10 cellular contexts compared by ENCODE assay signal in the genomic region with DNA sequence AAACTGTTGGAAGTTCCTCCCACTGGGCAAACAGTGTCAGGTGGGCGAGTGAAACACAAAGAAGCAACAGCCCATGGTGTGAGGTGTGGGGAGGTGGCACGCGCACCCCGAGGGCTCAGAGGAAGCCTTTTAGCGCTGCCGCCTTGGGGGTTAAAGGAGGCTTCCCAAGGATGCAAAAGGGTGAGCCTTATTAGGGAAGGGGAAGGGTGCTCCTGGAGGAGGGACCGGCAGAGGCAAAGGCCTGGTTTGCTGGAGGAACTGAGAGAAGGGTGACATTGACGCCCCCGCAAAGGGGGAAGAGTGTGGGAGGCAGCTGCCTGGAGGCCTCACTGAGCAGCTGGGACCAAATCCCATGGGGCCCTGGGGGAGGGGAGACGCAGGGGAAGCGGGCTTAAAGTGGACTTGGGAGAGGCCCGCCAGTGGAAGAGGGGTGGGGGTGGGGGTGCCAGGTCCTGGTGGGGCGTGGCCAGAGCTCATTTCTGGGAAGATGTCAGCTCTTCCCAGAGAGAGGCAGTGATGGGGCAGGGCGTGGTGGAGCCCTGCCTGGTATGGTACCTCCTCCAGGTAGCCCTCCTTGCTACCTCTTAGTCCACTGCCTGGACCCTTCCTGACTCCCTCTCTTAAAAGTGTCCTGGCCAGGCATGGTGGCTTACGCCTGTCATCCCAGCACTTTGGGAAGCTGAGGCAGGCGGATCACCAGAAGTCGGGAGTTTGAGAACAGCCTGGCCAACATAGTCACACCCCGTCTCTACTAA. TPM values are rescaled to one million over a fixed set of nuclear protein-coding genes. Genes with fewer than 3 reads are reported as not detected.
DNase-seq lines count a peak whose midpoint lies in the region; ATAC-seq and TF ChIP-seq lines count a peak whose summit lies in the region.
"Had no signal": no experiment of that assay in that cellular context is flagged by ENCODE, and none has a peak within 500 bp of the region (broad histone marks: within the 10 kb centered on the region; RNA-seq: fewer than 3 reads in every experiment).

No MANE protein-coding gene starts in this region.

- H3K9ac ChIP-seq in GM23248, result no peak overlapping the region

- no peaks in the 10 kb centered on the region for H3F3A ChIP-seq in GM23248 (ENCODE audit: insufficient read depth)

- no peaks in the 10 kb centered on the region for H3K79me2 ChIP-seq in GM23248 (ENCODE audit: insufficient read depth)

- no peaks in the 10 kb centered on the region for H3K9me2 ChIP-seq in GM23248 (ENCODE audit: insufficient read depth)

- H3K27me3 ChIP-seq in heart right ventricle, result peaks cover 0 to 6% (median 0%) of the 10 kb centered on the region in 7 donors
- H3K27me3 ChIP-seq in upper lobe of right lung, result no peaks in the 10 kb centered on the region
- H3K27me3 ChIP-seq in GM23248 (replicated peaks; ENCODE audit: insufficient read depth), result no peaks in the 10 kb centered on the region

- no peak for TF ChIP-seq CTCF in heart right ventricle (IDR thresholded peaks at IDR 0.05)
- no peak for TF ChIP-seq CTCF in upper lobe of right lung (IDR thresholded peaks at IDR 0.05)
- no peak for TF ChIP-seq CTCF in osteocyte (IDR thresholded peaks at IDR 0.05)

- H3K9me3 ChIP-seq in heart right ventricle (no peaks in the 10 kb centered on the region), upper lobe of right lung (no peaks in the 10 kb centered on the region), GM23248 (ENCODE audit: low read depth) (no peaks in the 10 kb centered on the region)

- H3K36me3 ChIP-seq in heart right ventricle (peaks cover 0 to 42% (median 4%) of the 10 kb centered on the region in 9 donors), upper lobe of right lung (peaks cover 25% of the 10 kb centered on the region), GM23248 (ENCODE audit: low read depth) (peaks cover 10% of the 10 kb centered on the region; the same call in 1 of the 2 replicates)

- H3K4me3 ChIP-seq in heart right ventricle (no peak overlapping the region), upper lobe of right lung (no peak overlapping the region), GM23248 (no peak overlapping the region)

- 67 to 77% methylated on average over 18 of the region's 18 CpGs for WGBS in heart right ventricle, 2 donors
- 74 to 79% methylated on average over 13 to 18 of the region's 18 CpGs for WGBS in GM23248 (ENCODE audit: low coverage in 1 of 2, low lambda C conversion rate in 2 of 2, missing lambda C conversion rate in 2 of 2), 2 experiments

- no peaks in the 10 kb centered on the region for H3K9me3 Mint-ChIP-seq in osteocyte (ENCODE audit: unreplicated experiment)

- H3K4me1 ChIP-seq in heart right ventricle (no peaks in the 10 kb centered on the region), upper lobe of right lung (peaks cover 9% of the 10 kb centered on the region), GM23248 (ENCODE audit: insufficient read depth) (no peaks in the 10 kb centered on the region)

- H3K4me1 Mint-ChIP-seq in osteocyte (ENCODE audit: unreplicated experiment), result no peaks in the 10 kb centered on the region

- intact Hi-C loops in heart right ventricle (cut with DNase I) (no loop called here), cardiac septum (cut with DNase I) (no loop called here), upper lobe of right lung (cut with DNase I) (no loop called here)

- no peaks in the 10 kb centered on the region for H3K27me3 Mint-ChIP-seq in osteocyte (ENCODE audit: unreplicated experiment)
- H3K27me3 Mint-ChIP-seq: CD4-positive, CD25-positive, alpha-beta regulatory T cell had no signal

- no peak overlapping the region for H3K4me2 ChIP-seq in GM23248 (ENCODE audit: unreplicated experiment)

- H3K27ac ChIP-seq in heart right ventricle (no peak overlapping the region), upper lobe of right lung (no peak overlapping the region), GM23248 (no peak overlapping the region)

- H4K20me1 ChIP-seq in GM23248 (ENCODE audit: insufficient read depth), result no peaks in the 10 kb centered on the region

- in situ Hi-C loops in GM23248 (cut with MboI), result no loop called here

- H3K36me3 Mint-ChIP-seq in osteocyte (ENCODE audit: unreplicated experiment), result peaks cover 5% of the 10 kb centered on the region

- DNase-seq in heart right ventricle (peak; percentile 26 to 28), cardiac septum (ENCODE audit: low spot score) (no peak), NCI-H2171 treated with DMSO at 0.1 percent for 48 hours (lab: John Stamatoyannopoulos, UW) (peak; percentile 93), epidermal melanocyte (ENCODE audit: insufficient read length, low spot score) (peak; percentile 4), upper lobe of right lung (no peak), osteocyte (ENCODE audit: extremely low spot score, unreplicated experiment) (no peak), GM23248 (no peak), SW 1271 (lab: John Stamatoyannopoulos, UW) (no peak)
- DNase-seq: CD4-positive, CD25-positive, alpha-beta regulatory T cell; occipital lobe had no signal

- no peak overlapping the region for H3K27ac Mint-ChIP-seq in osteocyte (ENCODE audit: unreplicated experiment)
- H3K27ac Mint-ChIP-seq: CD4-positive, CD25-positive, alpha-beta regulatory T cell had no signal

- H2AFZ ChIP-seq in GM23248, result no peak overlapping the region

- no peak overlapping the region for H3K4me3 Mint-ChIP-seq in osteocyte (ENCODE audit: unreplicated experiment)

- ATAC-seq in heart right ventricle (peak in 5 of 8 donors; percentile 11 to 51 (median 39)), upper lobe of right lung (peak; percentile 81)

RNA-seq across cellular contexts. Expression of a gene that starts 12.0 kb away (rescaled TPM):
- total RNA-seq in heart right ventricle (1 to 10 TPM in 4 of 10 donors, under 1 TPM in 6; 0.21 to 2.6 (median 0.83) TPM), cardiac septum (1.0 TPM), upper lobe of right lung (7.4 TPM), osteocyte (0.56 and 1.0 TPM in 2 replicates)
- polyA plus RNA-seq in heart right ventricle (under 1 TPM; 0.44 to 0.61 TPM), GM23248 (2016; fragmentation: Nextera tagmentation; extraction: Ambion mirVana) (0.96 and 1.1 TPM in 2 replicates)
- total RNA-seq in GM23248 (2014; rRNA removed; shearing (Covaris generic)), result 0.43 and 0.89 TPM in 2 replicates

RNA-seq across cellular contexts. Expression of a gene that starts 20.0 kb away (rescaled TPM):
- total RNA-seq in heart right ventricle (10 to 100 TPM; 20.7 to 48.7 (median 27.1) TPM), cardiac septum (27.5 TPM), upper lobe of right lung (71.4 TPM), osteocyte (56.5 and 63.1 TPM in 2 replicates)
- polyA plus RNA-seq in heart right ventricle (10 to 100 TPM; 20.4 to 25.7 TPM), GM23248 (2016; fragmentation: Nextera tagmentation; extraction: Ambion mirVana) (41.7 and 44.8 TPM in 2 replicates)
- total RNA-seq in GM23248 (2014; rRNA removed; shearing (Covaris generic)), result 20.4 and 37.1 TPM in 2 replicates

RNA-seq across cellular contexts. Expression of a gene that starts 51.1 kb away (rescaled TPM):
- total RNA-seq in heart right ventricle, result under 1 TPM in 8 of 10 donors, not detected in 2; 0.02 to 0.72 (median 0.06) TPM
- under 1 TPM; 0.03 to 0.44 TPM for polyA plus RNA-seq in heart right ventricle
- 0.30 TPM for total RNA-seq in cardiac septum
- total RNA-seq in upper lobe of right lung, result 0.41 TPM
- total RNA-seq in osteocyte, result 1.3 and 1.6 TPM in 2 replicates
- total RNA-seq in GM23248 (2014; rRNA removed; shearing (Covaris generic)), result under 0.01 and 0.11 TPM in 2 replicates
- 0.03 TPM in 2 replicates for polyA plus RNA-seq in GM23248 (2016; fragmentation: Nextera tagmentation; extraction: Ambion mirVana)
- total RNA-seq: CD4-positive, CD25-positive, alpha-beta regulatory T cell had no signal
- polyA plus RNA-seq: CD4-positive, CD25-positive, alpha-beta regulatory T cell had no signal

RNA-seq across cellular contexts. Expression of a gene that starts 55.6 kb away (rescaled TPM):
- not detected for total RNA-seq in heart right ventricle
- polyA plus RNA-seq in heart right ventricle, result not detected
- total RNA-seq in cardiac septum, result not detected
- 2.1 TPM for total RNA-seq in upper lobe of right lung
- total RNA-seq in osteocyte, result not detected in 2 replicates
- not detected in 2 replicates for total RNA-seq in GM23248 (2014; rRNA removed; shearing (Covaris generic))
- polyA plus RNA-seq in GM23248 (2016; fragmentation: Nextera tagmentation; extraction: Ambion mirVana), result not detected in 2 replicates
- total RNA-seq: occipital lobe had no signal

Comparison
In these comparisons a context has a peak if more than half of its experiments do, and no peak if none do; other contexts are left out.
1. DNase-seq: peak in heart right ventricle (2 of 2), NCI-H2171 treated with DMSO at 0.1 percent for 48 hours (single experiment) and epidermal melanocyte (single experiment); none in cardiac septum (single experiment), upper lobe of right lung (single experiment), osteocyte (single experiment), GM23248 (single experiment) and SW 1271 (0 of 2).